9 cellular contexts compared by ENCODE assay signal in genomic region chr22:25051073-25051472, GRCh38.
DNase-seq lines count a peak whose midpoint lies in the region; ATAC-seq and TF ChIP-seq lines count a peak whose summit lies in the region.
"Had no signal": no experiment of that assay in that cellular context is flagged by ENCODE, and none has a peak within 500 bp of the region (broad histone marks: within the 10 kb centered on the region; RNA-seq: fewer than 3 reads in every experiment).

No MANE protein-coding gene starts in this region.

- no peak for TF ChIP-seq EP300 in gastroesophageal sphincter (IDR thresholded peaks at IDR 0.05)

- no peak for TF ChIP-seq POLR2A in gastroesophageal sphincter (IDR thresholded peaks at IDR 0.05)

- POLR2A ChIA-PET in A673 (lab: Charles Lee; ENCODE audit: low non-redundant PET) = no interaction called here

- H3K27ac ChIP-seq in A673 (ENCODE audit: low read depth, low read length, poor library complexity, severe bottlenecking) (no peak overlapping the region), gastroesophageal sphincter (no peak overlapping the region)

- no peak for ATAC-seq in activated naive CD8-positive, alpha-beta T cell treated with anti-CD3 and anti-CD28 coated beads, Interleukin-2, amount 50 U/mL, for 24 hours
- no peak for ATAC-seq in gastroesophageal sphincter

- CTCF ChIA-PET in A673 (lab: Charles Lee) = interaction anchor here (1.2 kb wide), 1 partner anchor 100 kb away, joined by 5 read pairs; no protein-coding TSS in a partner anchor

- H3K36me3 ChIP-seq in A673 (ENCODE audit: insufficient read depth, low read length, poor library complexity, severe bottlenecking) = no peaks in the 10 kb centered on the region
- H3K36me3 ChIP-seq in gastroesophageal sphincter = peaks cover 0 to 23% of the 10 kb centered on the region in 2 donors
- peaks cover 20% of the 10 kb centered on the region for H3K36me3 ChIP-seq in HAP-1 (replicated peaks)

- no TSS peak for BruUV-seq in A673 (replicated peaks; lab: Mats Ljungman, UMichigan)

- intact Hi-C loops in A673 (cut with micrococcal nuclease; ENCODE audit: unreplicated experiment) = no loop called here

- peaks cover 12% of the 10 kb centered on the region for H3K9me3 Mint-ChIP-seq in activated naive CD8-positive, alpha-beta T cell treated with anti-CD3 and anti-CD28 coated beads, Interleukin-2, amount 50 U/mL, for 24 hours

- H3K27me3 ChIP-seq in A673 (replicated peaks; ENCODE audit: insufficient read depth, low read depth, low read length, poor library complexity) = no peaks in the 10 kb centered on the region
- no peaks in the 10 kb centered on the region for H3K27me3 ChIP-seq in gastroesophageal sphincter
- H3K27me3 ChIP-seq in HAP-1 (ENCODE audit: low read depth) = no peaks in the 10 kb centered on the region

- peaks cover 2% of the 10 kb centered on the region for H3K27me3 Mint-ChIP-seq in activated naive CD8-positive, alpha-beta T cell treated with anti-CD3 and anti-CD28 coated beads, Interleukin-2, amount 50 U/mL, for 24 hours
- H3K27me3 Mint-ChIP-seq: CD8-positive, alpha-beta memory T cell had no signal

- H3K4me1 ChIP-seq in A673 (ENCODE audit: insufficient read depth, low read length, poor library complexity, severe bottlenecking) (no peaks in the 10 kb centered on the region), gastroesophageal sphincter (no peaks in the 10 kb centered on the region), HAP-1 (no peaks in the 10 kb centered on the region)

- no peak overlapping the region for H3K27ac Mint-ChIP-seq in activated naive CD8-positive, alpha-beta T cell treated with anti-CD3 and anti-CD28 coated beads, Interleukin-2, amount 50 U/mL, for 24 hours

- in situ Hi-C loops in SK-MEL-5 (cut with HindIII; ENCODE audit: low pct_unique_long_range_greater_than_20kb, low sequenced_read_pairs) = no loop called here
- in situ Hi-C loops in HAP-1 (cut with MboI; ENCODE audit: low sequenced_read_pairs) = no loop called here

- no peak overlapping the region for H3K4me3 ChIP-seq in A673 (ENCODE audit: low read depth, low read length, poor library complexity, severe bottlenecking)
- H3K4me3 ChIP-seq in foreskin fibroblast (ENCODE audit: low read depth in 1 of 2, low read length in 2 of 2) = no peak overlapping the region
- H3K4me3 ChIP-seq in gastroesophageal sphincter = no peak overlapping the region
- no peak overlapping the region for H3K4me3 ChIP-seq in HAP-1

- TF ChIP-seq CTCF in A673 (conservative IDR thresholded peaks at IDR 0.05; ENCODE audit: low read depth, low read length) (peak; percentile 53), GM12873 (IDR thresholded peaks at IDR 0.05; ENCODE audit: insufficient read depth, low read depth, low read length, missing control alignments) (peak; percentile 66), foreskin fibroblast (IDR thresholded peaks at IDR 0.05; ENCODE audit: low read depth, low read length) (peak; percentile 27), gastroesophageal sphincter (IDR thresholded peaks at IDR 0.05) (peak in 1 of 4 experiments; percentile 6)

- H3K4me3 Mint-ChIP-seq in activated naive CD8-positive, alpha-beta T cell treated with anti-CD3 and anti-CD28 coated beads, Interleukin-2, amount 50 U/mL, for 24 hours = no peak overlapping the region
- H3K4me3 Mint-ChIP-seq: CD8-positive, alpha-beta memory T cell had no signal

- DNase-seq in A673 (ENCODE audit: low spot score) = no peak
- peak; percentile 27 for DNase-seq in SK-MEL-5 (ENCODE audit: low read depth, low spot score)
- peak in 1 of 2 donors; percentile 9 for DNase-seq in foreskin fibroblast
- no peak for DNase-seq in activated naive CD8-positive, alpha-beta T cell treated with anti-CD3 and anti-CD28 coated beads, Interleukin-2, amount 50 U/mL, for 24 hours
- DNase-seq in NCI-H1105 (lab: John Stamatoyannopoulos, UW) = no peak
- DNase-seq in HAP-1 (ENCODE audit: low spot score in 2 of 2) = no peak
- DNase-seq: CD8-positive, alpha-beta memory T cell had no signal

- 92% methylated on average over 1 of the region's 2 CpGs; no CpG with 5 or more reads in 1 of the 2 donors for WGBS in gastroesophageal sphincter (ENCODE audit: low coverage in 1 of 2), 2 donors

- peaks cover 3% of the 10 kb centered on the region for H3K36me3 Mint-ChIP-seq in activated naive CD8-positive, alpha-beta T cell treated with anti-CD3 and anti-CD28 coated beads, Interleukin-2, amount 50 U/mL, for 24 hours (ENCODE audit: low read depth)

- no peaks in the 10 kb centered on the region for H3K9me3 ChIP-seq in A673 (ENCODE audit: low read depth, low read length, poor library complexity, severe bottlenecking)
- peaks cover 0 to 4% (median 0%) of the 10 kb centered on the region in 3 donors for H3K9me3 ChIP-seq in gastroesophageal sphincter
- peaks cover 5% of the 10 kb centered on the region; the same call in 1 of the 2 replicates for H3K9me3 ChIP-seq in HAP-1

- peaks cover 25% of the 10 kb centered on the region for H3K4me1 Mint-ChIP-seq in activated naive CD8-positive, alpha-beta T cell treated with anti-CD3 and anti-CD28 coated beads, Interleukin-2, amount 50 U/mL, for 24 hours
